Comparison of ENCODE assay signal across 8 cellular contexts in genomic region chr17:45428050-45428953, GRCh38. TPM values are rescaled to one million over a fixed set of nuclear protein-coding genes. Genes with fewer than 3 reads are reported as not detected.
DNase-seq lines count a peak whose midpoint lies in the region; ATAC-seq and TF ChIP-seq lines count a peak whose summit lies in the region.

No MANE protein-coding gene starts in this region.

- H3K27ac ChIP-seq in HUES64 (ENCODE audit: low read depth, low read length) (no peak overlapping the region), OCI-LY3 (ENCODE audit: low read length) (peak overlapping the region; percentile 89)
- no peak overlapping the region for H3K27ac ChIP-seq in naive thymus-derived CD4-positive, alpha-beta T cell (ENCODE audit: low read depth, low read length)

- no peak overlapping the region for H3K4me3 ChIP-seq in AG09309 (ENCODE audit: control insufficient read depth, low read depth, low read length)
- H3K4me3 ChIP-seq in HUES64 (ENCODE audit: low read length): peak overlapping the region; percentile 26; the same call in 1 of the 2 replicates
- H3K4me3 ChIP-seq in OCI-LY3 (ENCODE audit: low read length): peak overlapping the region; percentile 75
- H3K4me3 ChIP-seq in epithelial cell of proximal tubule (ENCODE audit: low read depth, low read length): no peak overlapping the region
- peak overlapping the region; percentile 17 for H3K4me3 ChIP-seq in naive thymus-derived CD4-positive, alpha-beta T cell (ENCODE audit: low read length)

- H3K9me3 ChIP-seq in HUES64 (ENCODE audit: insufficient read depth, low read depth, low read length) (no peaks in the 10 kb centered on the region), OCI-LY3 (ENCODE audit: insufficient read depth, low read length) (no peaks in the 10 kb centered on the region)
- no peaks in the 10 kb centered on the region for H3K9me3 ChIP-seq in naive thymus-derived CD4-positive, alpha-beta T cell (ENCODE audit: control insufficient read depth in 2 of 3, low read length in 3 of 3)

- intact Hi-C loops in naive thymus-derived CD4-positive, alpha-beta T cell (cut with micrococcal nuclease): loop anchor here (2.0 kb wide), 4 partner anchors 18 to 574 kb away; no protein-coding TSS in a partner anchor

- ATAC-seq in GM19025 (IDR thresholded peaks at IDR 0.05; ENCODE audit: low read depth, unreplicated experiment): peak; percentile 55
- ATAC-seq in naive thymus-derived CD4-positive, alpha-beta T cell: peak; percentile 87
- peak; percentile 78 for ATAC-seq in stimulated activated naive B cell treated with anti-CD40 and anti-IgM and Interleukin-4, amounts not matched to agents 10 μg/mL and 1 μg/mL and 100 μg/mL, for 72 hours (replicated peaks)

- H3K79me2 ChIP-seq in OCI-LY3 (ENCODE audit: low read length): no peaks in the 10 kb centered on the region

- H3K9me3 Mint-ChIP-seq in naive thymus-derived CD4-positive, alpha-beta T cell: no peaks in the 10 kb centered on the region
- H3K9me3 Mint-ChIP-seq in stimulated activated naive B cell treated with anti-CD40 and anti-IgM and Interleukin-4, amounts not matched to agents 10 μg/mL and 1 μg/mL and 100 μg/mL, for 72 hours: no peaks in the 10 kb centered on the region

- DNase-seq in AG09309 (ENCODE audit: low read depth): no peak
- peak; percentile 73 for DNase-seq in activated T-cell treated with anti-CD3 and anti-CD28 coated beads for 24 hours (ENCODE audit: low read depth)
- DNase-seq in epithelial cell of proximal tubule (ENCODE audit: low read depth): no peak
- DNase-seq in naive thymus-derived CD4-positive, alpha-beta T cell: peak; percentile 62 to 93 (median 81)
- DNase-seq in stimulated activated naive B cell treated with anti-CD40 and anti-IgM and Interleukin-4, amounts not matched to agents 10 μg/mL and 1 μg/mL and 100 μg/mL, for 72 hours: peak; percentile 83

- TF ChIP-seq CTCF in AG09309 (IDR thresholded peaks at IDR 0.05; ENCODE audit: control insufficient read depth, insufficient read depth, low read depth, low read length, missing control alignments): peak; percentile 97
- TF ChIP-seq CTCF in OCI-LY3 (IDR thresholded peaks at IDR 0.05; ENCODE audit: low read depth, low read length): peak; percentile 92
- TF ChIP-seq CTCF in epithelial cell of proximal tubule (conservative IDR thresholded peaks at IDR 0.05; ENCODE audit: low read depth, low read length): peak; percentile 85

- H3K9ac ChIP-seq in HUES64 (ENCODE audit: low read depth, low read length) (no peak overlapping the region), OCI-LY3 (ENCODE audit: low read length) (peak overlapping the region; percentile 60)

- peak overlapping the region; percentile 96 for H3K4me2 ChIP-seq in OCI-LY3 (ENCODE audit: low read length)

- H3K27me3 ChIP-seq in HUES64 (ENCODE audit: insufficient read depth, low read length) (peaks cover 65% of the 10 kb centered on the region), OCI-LY3 (ENCODE audit: low read depth, low read length) (peaks cover 4% of the 10 kb centered on the region; the same call in 1 of the 2 replicates)
- no peaks in the 10 kb centered on the region for H3K27me3 ChIP-seq in naive thymus-derived CD4-positive, alpha-beta T cell (ENCODE audit: control insufficient read depth in 2 of 2, insufficient read depth in 2 of 2, low read length in 2 of 2)

- no peaks in the 10 kb centered on the region for H3K27me3 Mint-ChIP-seq in naive thymus-derived CD4-positive, alpha-beta T cell
- peaks cover 0 to 8% of the 10 kb centered on the region in 2 donors for H3K27me3 Mint-ChIP-seq in stimulated activated naive B cell treated with anti-CD40 and anti-IgM and Interleukin-4, amounts not matched to agents 10 μg/mL and 1 μg/mL and 100 μg/mL, for 72 hours

- H3K27ac Mint-ChIP-seq in naive thymus-derived CD4-positive, alpha-beta T cell: peak overlapping the region in 5 of 9 donors; percentile 8 to 82 (median 43)
- peak overlapping the region; percentile 89 for H3K27ac Mint-ChIP-seq in stimulated activated naive B cell treated with anti-CD40 and anti-IgM and Interleukin-4, amounts not matched to agents 10 μg/mL and 1 μg/mL and 100 μg/mL, for 72 hours

- WGBS in HUES64: 8% methylated on average over 36 of the region's 36 CpGs

- H3K4me1 Mint-ChIP-seq in naive thymus-derived CD4-positive, alpha-beta T cell: peaks cover 14 to 28% (median 26%) of the 10 kb centered on the region in 7 donors
- peaks cover 35 to 70% of the 10 kb centered on the region in 2 donors for H3K4me1 Mint-ChIP-seq in stimulated activated naive B cell treated with anti-CD40 and anti-IgM and Interleukin-4, amounts not matched to agents 10 μg/mL and 1 μg/mL and 100 μg/mL, for 72 hours

- H4K20me1 ChIP-seq in OCI-LY3 (ENCODE audit: insufficient read depth, low read length): no peaks in the 10 kb centered on the region

- H2AFZ ChIP-seq in OCI-LY3 (ENCODE audit: low read depth, low read length): no peak overlapping the region

- H3K4me1 ChIP-seq in HUES64 (ENCODE audit: insufficient read depth, low read length) (peaks cover 5% of the 10 kb centered on the region), OCI-LY3 (ENCODE audit: low read length) (peaks cover 41% of the 10 kb centered on the region)
- H3K4me1 ChIP-seq in naive thymus-derived CD4-positive, alpha-beta T cell (ENCODE audit: control insufficient read depth in 2 of 2, insufficient read depth in 2 of 2, low read length in 2 of 2): peaks cover 11 to 14% of the 10 kb centered on the region in 2 donors

- CTCF ChIA-PET in naive thymus-derived CD4-positive, alpha-beta T cell (lab: Charles Lee): interaction anchor here (0.7 to 1.7 kb wide), 3 partner anchors 19 to 523 kb away, joined by 3 to 4 read pairs (median 4); no protein-coding TSS in a partner anchor

- H3K4me3 Mint-ChIP-seq in naive thymus-derived CD4-positive, alpha-beta T cell: peak overlapping the region; percentile 70 to 81 (median 78)
- H3K4me3 Mint-ChIP-seq in stimulated activated naive B cell treated with anti-CD40 and anti-IgM and Interleukin-4, amounts not matched to agents 10 μg/mL and 1 μg/mL and 100 μg/mL, for 72 hours: peak overlapping the region; percentile 80 to 86

- POLR2A ChIA-PET in naive thymus-derived CD4-positive, alpha-beta T cell (lab: Charles Lee): no interaction called here

- H3K36me3 ChIP-seq in HUES64 (ENCODE audit: insufficient read depth, low read length) (no peaks in the 10 kb centered on the region), OCI-LY3 (replicated peaks; ENCODE audit: low read depth, low read length) (no peaks in the 10 kb centered on the region)
- no peaks in the 10 kb centered on the region for H3K36me3 ChIP-seq in naive thymus-derived CD4-positive, alpha-beta T cell (ENCODE audit: control insufficient read depth in 2 of 3, insufficient read depth in 3 of 3, low read length in 3 of 3)

- H3K36me3 Mint-ChIP-seq in naive thymus-derived CD4-positive, alpha-beta T cell: peaks cover 0 to 5% (median 0%) of the 10 kb centered on the region in 5 donors
- H3K36me3 Mint-ChIP-seq in stimulated activated naive B cell treated with anti-CD40 and anti-IgM and Interleukin-4, amounts not matched to agents 10 μg/mL and 1 μg/mL and 100 μg/mL, for 72 hours: no peaks in the 10 kb centered on the region

RNA-seq across cellular contexts. Expression of gene ARHGAP27, which starts 4.4 kb away (rescaled TPM):
- polyA plus RNA-seq in HUES64 (2013, experiment 1 of 2): 4.2 TPM
- 4.3 TPM for polyA plus RNA-seq in HUES64 (2013, experiment 2 of 2)
- 29.4 and 39.8 TPM in 2 replicates for total RNA-seq in epithelial cell of proximal tubule
- 100 to 1,000 TPM in 3 of 5 experiments, 10 to 100 TPM in 2; 53.4 to 126 (median 109) TPM for total RNA-seq in naive thymus-derived CD4-positive, alpha-beta T cell
- polyA plus RNA-seq in naive thymus-derived CD4-positive, alpha-beta T cell: 10 to 100 TPM; 20.1 to 38.9 TPM

Comparison
In these comparisons a context has a peak if more than half of its experiments do, and no peak if none do; other contexts are left out.
1. DNase-seq: peak in activated T-cell treated with anti-CD3 and anti-CD28 coated beads for 24 hours (single experiment), naive thymus-derived CD4-positive, alpha-beta T cell (9 of 9) and stimulated activated naive B cell treated with anti-CD40 and anti-IgM and Interleukin-4, amounts not matched to agents 10 μg/mL and 1 μg/mL and 100 μg/mL, for 72 hours (single experiment); none in AG09309 (single experiment) and epithelial cell of proximal tubule (single experiment).
2. H3K4me3 ChIP-seq: peak in HUES64 (single experiment), OCI-LY3 (single experiment) and naive thymus-derived CD4-positive, alpha-beta T cell (single experiment); none in AG09309 (single experiment) and epithelial cell of proximal tubule (single experiment).
3. Peak in every context shown above with its lines, with median percentiles within 50 percentile points of each other: CTCF ChIP-seq and ATAC-seq.